Comparison of ENCODE assay signal across 12 cellular contexts in genomic region chr9:135215571-135216161, GRCh38.
DNase-seq lines count a peak whose midpoint lies in the region; ATAC-seq and TF ChIP-seq lines count a peak whose summit lies in the region.
"Had no signal": no experiment of that assay in that cellular context is flagged by ENCODE, and none has a peak within 500 bp of the region (broad histone marks: within the 10 kb centered on the region; RNA-seq: fewer than 3 reads in every experiment).

No MANE protein-coding gene starts in this region.

- H3K4me3 ChIP-seq in heart left ventricle, result no peak overlapping the region
- H3K4me3 ChIP-seq: SK-N-MC had no signal

- peaks cover 0 to 6% (median 0%) of the 10 kb centered on the region in 12 donors for H3K9me3 ChIP-seq in heart left ventricle

- WGBS in heart left ventricle, 4 donors, result 32 to 44% (median 41%) methylated on average over 10 to 14 of the region's 14 CpGs

- peaks cover 0 to 38% (median 5%) of the 10 kb centered on the region in 12 donors for H3K4me1 ChIP-seq in heart left ventricle

- no peak overlapping the region for H3K27ac ChIP-seq in heart left ventricle
- H3K27ac ChIP-seq: HL-60, SK-N-MC had no signal

- no peaks in the 10 kb centered on the region for H3K36me3 ChIP-seq in heart left ventricle

- DNase-seq in M059J (ENCODE audit: low read depth) (peak; percentile 47), RPMI8226 (peak; percentile 90), heart left ventricle (peak; percentile 23 to 70 (median 49)), sciatic nerve (ENCODE audit: low spot score) (no peak), HK-2 (ENCODE audit: unreplicated experiment) (no peak), DMS114 treated with DMSO at 0.1 percent for 48 hours (lab: John Stamatoyannopoulos, UW; ENCODE audit: unreplicated experiment) (no peak)
- no peak for DNase-seq in activated naive CD4-positive, alpha-beta T cell treated with Interleukin-2 at 50 U/mL for 16 hours
- DNase-seq: activated T-cell treated with anti-CD3 and anti-CD28 coated beads, Interleukin-2, amount 50 U/mL, for 48 hours had no signal

- ATAC-seq in heart left ventricle (peak; percentile 56 to 68 (median 66)), sciatic nerve (peak; percentile 48), HG02884 (IDR thresholded peaks at IDR 0.05; ENCODE audit: unreplicated experiment) (no peak)
- ATAC-seq: activated CD4-positive, CD25-positive, alpha-beta regulatory T cell treated with anti-CD3 and anti-CD28 coated beads, Interleukin-2, amount 50 U/mL, for 24 hours had no signal

- H3K27me3 ChIP-seq in heart left ventricle, result peaks cover 0 to 48% (median 17%) of the 10 kb centered on the region in 9 donors

- no peak for TF ChIP-seq CTCF in heart left ventricle (IDR thresholded peaks at IDR 0.05)

- no peak for TF ChIP-seq POLR2A in heart left ventricle (IDR thresholded peaks at IDR 0.05)

- intact Hi-C loops in heart left ventricle (cut with DNase I) (loop anchor here in 1 of 10 donors (5.0 kb wide), 1 partner anchor 87 kb away; no protein-coding TSS in a partner anchor), sciatic nerve (cut with DNase I) (no loop called here)

Comparison
In these comparisons a context has a peak if more than half of its experiments do, and no peak if none do; other contexts are left out.
1. DNase-seq: peak in M059J (single experiment), RPMI8226 (single experiment) and heart left ventricle (5 of 5); none in sciatic nerve (single experiment), HK-2 (single experiment), DMS114 treated with DMSO at 0.1 percent for 48 hours (single experiment) and activated naive CD4-positive, alpha-beta T cell treated with Interleukin-2 at 50 U/mL for 16 hours (single experiment).